In the genomic region with DNA sequence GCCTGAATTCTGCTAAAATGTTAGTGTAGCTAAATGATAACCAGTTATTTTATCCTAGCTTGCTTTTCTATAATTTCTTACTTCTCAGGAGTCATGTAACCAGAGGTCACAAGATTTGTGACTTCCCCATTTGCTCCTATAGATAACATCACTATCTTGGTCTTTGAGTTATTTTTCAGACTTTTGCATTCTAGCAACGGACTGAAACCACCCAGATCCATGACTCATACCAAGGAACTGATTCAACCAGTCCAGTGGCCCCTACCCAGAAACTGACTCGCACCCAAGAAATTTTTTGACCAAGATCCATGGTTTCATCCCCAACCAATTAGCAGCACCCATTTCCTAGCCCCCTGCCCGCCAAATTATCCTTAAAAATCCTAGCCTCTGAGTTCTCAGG, we compare ENCODE assay signal across 1 cellular context.
TF ChIP-seq lines count a peak whose summit lies in the region.

No MANE protein-coding gene starts in this region.

TF ChIP-seq in HCT116, 20 proteins besides CTCF, POLR2A, EP300 and RAD21 (continued from another document):
- TF ChIP-seq, protein P1, sequence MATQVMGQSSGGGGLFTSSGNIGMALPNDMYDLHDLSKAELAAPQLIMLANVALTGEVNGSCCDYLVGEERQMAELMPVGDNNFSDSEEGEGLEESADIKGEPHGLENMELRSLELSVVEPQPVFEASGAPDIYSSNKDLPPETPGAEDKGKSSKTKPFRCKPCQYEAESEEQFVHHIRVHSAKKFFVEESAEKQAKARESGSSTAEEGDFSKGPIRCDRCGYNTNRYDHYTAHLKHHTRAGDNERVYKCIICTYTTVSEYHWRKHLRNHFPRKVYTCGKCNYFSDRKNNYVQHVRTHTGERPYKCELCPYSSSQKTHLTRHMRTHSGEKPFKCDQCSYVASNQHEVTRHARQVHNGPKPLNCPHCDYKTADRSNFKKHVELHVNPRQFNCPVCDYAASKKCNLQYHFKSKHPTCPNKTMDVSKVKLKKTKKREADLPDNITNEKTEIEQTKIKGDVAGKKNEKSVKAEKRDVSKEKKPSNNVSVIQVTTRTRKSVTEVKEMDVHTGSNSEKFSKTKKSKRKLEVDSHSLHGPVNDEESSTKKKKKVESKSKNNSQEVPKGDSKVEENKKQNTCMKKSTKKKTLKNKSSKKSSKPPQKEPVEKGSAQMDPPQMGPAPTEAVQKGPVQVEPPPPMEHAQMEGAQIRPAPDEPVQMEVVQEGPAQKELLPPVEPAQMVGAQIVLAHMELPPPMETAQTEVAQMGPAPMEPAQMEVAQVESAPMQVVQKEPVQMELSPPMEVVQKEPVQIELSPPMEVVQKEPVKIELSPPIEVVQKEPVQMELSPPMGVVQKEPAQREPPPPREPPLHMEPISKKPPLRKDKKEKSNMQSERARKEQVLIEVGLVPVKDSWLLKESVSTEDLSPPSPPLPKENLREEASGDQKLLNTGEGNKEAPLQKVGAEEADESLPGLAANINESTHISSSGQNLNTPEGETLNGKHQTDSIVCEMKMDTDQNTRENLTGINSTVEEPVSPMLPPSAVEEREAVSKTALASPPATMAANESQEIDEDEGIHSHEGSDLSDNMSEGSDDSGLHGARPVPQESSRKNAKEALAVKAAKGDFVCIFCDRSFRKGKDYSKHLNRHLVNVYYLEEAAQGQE (IDR thresholded peaks at IDR 0.05; ENCODE audit: low read depth), result no peak
- no peak for TF ChIP-seq CEBPB (IDR thresholded peaks at IDR 0.05; ENCODE audit: low read depth)
- TF ChIP-seq, protein P2, sequence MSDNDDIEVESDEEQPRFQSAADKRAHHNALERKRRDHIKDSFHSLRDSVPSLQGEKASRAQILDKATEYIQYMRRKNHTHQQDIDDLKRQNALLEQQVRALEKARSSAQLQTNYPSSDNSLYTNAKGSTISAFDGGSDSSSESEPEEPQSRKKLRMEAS (IDR thresholded peaks at IDR 0.05), result no peak
- no peak for TF ChIP-seq TCF7L2 (IDR thresholded peaks at IDR 0.05; ENCODE audit: borderline replicate concordance, extremely low read depth, insufficient read depth, insufficient read length)
- TF ChIP-seq FOSL1 (IDR thresholded peaks at IDR 0.05; ENCODE audit: low read depth), result peak; percentile 85
- TF ChIP-seq, protein P3, sequence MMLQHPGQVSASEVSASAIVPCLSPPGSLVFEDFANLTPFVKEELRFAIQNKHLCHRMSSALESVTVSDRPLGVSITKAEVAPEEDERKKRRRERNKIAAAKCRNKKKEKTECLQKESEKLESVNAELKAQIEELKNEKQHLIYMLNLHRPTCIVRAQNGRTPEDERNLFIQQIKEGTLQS (IDR thresholded peaks at IDR 0.05), result no peak
- TF ChIP-seq EZH2 (IDR thresholded peaks at IDR 0.05), result no peak
- no peak for TF ChIP-seq SIN3A (IDR thresholded peaks at IDR 0.05; ENCODE audit: low read depth)
- peak; percentile 18; the same call in 1 of the 2 replicates for TF ChIP-seq CBX3 (IDR thresholded peaks at IDR 0.05; ENCODE audit: low read depth)
- TF ChIP-seq, protein P4, sequence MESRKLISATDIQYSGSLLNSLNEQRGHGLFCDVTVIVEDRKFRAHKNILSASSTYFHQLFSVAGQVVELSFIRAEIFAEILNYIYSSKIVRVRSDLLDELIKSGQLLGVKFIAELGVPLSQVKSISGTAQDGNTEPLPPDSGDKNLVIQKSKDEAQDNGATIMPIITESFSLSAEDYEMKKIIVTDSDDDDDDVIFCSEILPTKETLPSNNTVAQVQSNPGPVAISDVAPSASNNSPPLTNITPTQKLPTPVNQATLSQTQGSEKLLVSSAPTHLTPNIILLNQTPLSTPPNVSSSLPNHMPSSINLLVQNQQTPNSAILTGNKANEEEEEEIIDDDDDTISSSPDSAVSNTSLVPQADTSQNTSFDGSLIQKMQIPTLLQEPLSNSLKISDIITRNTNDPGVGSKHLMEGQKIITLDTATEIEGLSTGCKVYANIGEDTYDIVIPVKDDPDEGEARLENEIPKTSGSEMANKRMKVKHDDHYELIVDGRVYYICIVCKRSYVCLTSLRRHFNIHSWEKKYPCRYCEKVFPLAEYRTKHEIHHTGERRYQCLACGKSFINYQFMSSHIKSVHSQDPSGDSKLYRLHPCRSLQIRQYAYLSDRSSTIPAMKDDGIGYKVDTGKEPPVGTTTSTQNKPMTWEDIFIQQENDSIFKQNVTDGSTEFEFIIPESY (IDR thresholded peaks at IDR 0.05; ENCODE audit: extremely low read depth, insufficient replicate concordance, low read length), result no peak
- TF ChIP-seq ZFX (IDR thresholded peaks at IDR 0.05), result no peak
